2 cellular contexts compared by ENCODE assay signal in the genomic region with DNA sequence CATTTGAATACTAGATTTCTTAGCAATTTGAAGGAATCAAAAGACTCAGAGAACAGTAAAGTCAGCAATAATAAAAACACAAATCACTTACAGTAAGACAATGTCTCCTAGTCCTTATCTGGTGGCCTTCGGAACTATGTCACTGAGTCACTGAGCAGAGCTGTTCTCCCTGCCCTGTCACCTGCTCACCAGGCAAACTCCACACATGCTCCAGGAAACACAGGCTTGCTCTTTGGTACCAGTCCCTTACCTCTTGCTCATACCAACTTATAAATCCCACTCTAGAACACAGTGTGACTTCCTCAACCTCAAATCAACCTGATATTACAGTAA.
TF ChIP-seq lines count a peak whose summit lies in the region.

No MANE protein-coding gene starts in this region.

TF ChIP-seq in IMR-90, 13 proteins besides CTCF, POLR2A, EP300 and RAD21:
- TF ChIP-seq, protein P1, sequence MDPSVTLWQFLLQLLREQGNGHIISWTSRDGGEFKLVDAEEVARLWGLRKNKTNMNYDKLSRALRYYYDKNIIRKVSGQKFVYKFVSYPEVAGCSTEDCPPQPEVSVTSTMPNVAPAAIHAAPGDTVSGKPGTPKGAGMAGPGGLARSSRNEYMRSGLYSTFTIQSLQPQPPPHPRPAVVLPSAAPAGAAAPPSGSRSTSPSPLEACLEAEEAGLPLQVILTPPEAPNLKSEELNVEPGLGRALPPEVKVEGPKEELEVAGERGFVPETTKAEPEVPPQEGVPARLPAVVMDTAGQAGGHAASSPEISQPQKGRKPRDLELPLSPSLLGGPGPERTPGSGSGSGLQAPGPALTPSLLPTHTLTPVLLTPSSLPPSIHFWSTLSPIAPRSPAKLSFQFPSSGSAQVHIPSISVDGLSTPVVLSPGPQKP (IDR thresholded peaks at IDR 0.05; ENCODE audit: borderline replicate concordance, low read depth, low read length) = no peak
- TF ChIP-seq MAFK (IDR thresholded peaks at IDR 0.05; ENCODE audit: low read depth, low read length) = 0 out of 2 replicates have a peak, but pooled peaks have one; percentile 12
TF ChIP-seq in IMR-90: peak in this region for 1.

TF ChIP-seq in HepG2, 621 proteins besides CTCF, POLR2A, EP300 and RAD21:
- TF ChIP-seq FLYWCH1 (CRISPR knock-in tag; IDR thresholded peaks at IDR 0.05) (no peak), MAFF (IDR thresholded peaks at IDR 0.05; ENCODE audit: low read depth, low read length) (peak; percentile 33; the same call in 1 of the 2 replicates), MAFK (conservative IDR thresholded peaks at IDR 0.05 in 1 of 2, IDR thresholded peaks at IDR 0.05 in 1 of 2; ENCODE audit: low read length in 2 of 2) (peak in 1 of 2 experiments; percentile 61; a peak in 2 of 4 replicates), ZNF441 (CRISPR knock-in tag; IDR thresholded peaks at IDR 0.05; ENCODE audit: borderline replicate concordance) (no peak), SAP130 (CRISPR knock-in tag; IDR thresholded peaks at IDR 0.05; ENCODE audit: low read depth) (0 out of 2 replicates have a peak, but pooled peaks have one; percentile 14)
- TF ChIP-seq, protein P2, sequence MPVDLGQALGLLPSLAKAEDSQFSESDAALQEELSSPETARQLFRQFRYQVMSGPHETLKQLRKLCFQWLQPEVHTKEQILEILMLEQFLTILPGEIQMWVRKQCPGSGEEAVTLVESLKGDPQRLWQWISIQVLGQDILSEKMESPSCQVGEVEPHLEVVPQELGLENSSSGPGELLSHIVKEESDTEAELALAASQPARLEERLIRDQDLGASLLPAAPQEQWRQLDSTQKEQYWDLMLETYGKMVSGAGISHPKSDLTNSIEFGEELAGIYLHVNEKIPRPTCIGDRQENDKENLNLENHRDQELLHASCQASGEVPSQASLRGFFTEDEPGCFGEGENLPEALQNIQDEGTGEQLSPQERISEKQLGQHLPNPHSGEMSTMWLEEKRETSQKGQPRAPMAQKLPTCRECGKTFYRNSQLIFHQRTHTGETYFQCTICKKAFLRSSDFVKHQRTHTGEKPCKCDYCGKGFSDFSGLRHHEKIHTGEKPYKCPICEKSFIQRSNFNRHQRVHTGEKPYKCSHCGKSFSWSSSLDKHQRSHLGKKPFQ (CRISPR knock-in tag; IDR thresholded peaks at IDR 0.05; ENCODE audit: insufficient replicate concordance) = peak; percentile 1
